Comparison of ENCODE assay signal across 8 cellular contexts in genomic region chr19:13151605-13152355, GRCh38. TPM values are rescaled to one million over a fixed set of nuclear protein-coding genes. Genes with fewer than 3 reads are reported as not detected.
DNase-seq lines count a peak whose midpoint lies in the region; ATAC-seq and TF ChIP-seq lines count a peak whose summit lies in the region.

No MANE protein-coding gene starts in this region.

- peak overlapping the region; percentile 100 for H3K27ac Mint-ChIP-seq in activated CD4-positive, alpha-beta T cell treated with anti-CD3 and anti-CD28 coated beads, Interleukin-2, amount 10 ng/mL, durations not matched to agents 7 days and 5 days

- CTCF ChIA-PET in activated CD4-positive, alpha-beta T cell treated with anti-CD3 and anti-CD28 coated beads, Interleukin-2, amount 10 ng/mL, durations not matched to agents 7 days and 5 days (lab: Charles Lee), result interaction anchor here (0.6 to 2.0 kb wide), 10 partner anchors 10 to 686 kb away, joined by 3 to 11 read pairs (median 4); no protein-coding TSS in a partner anchor

- H3K4me1 ChIP-seq in colonic mucosa, result peaks cover 14% of the 10 kb centered on the region

- no peaks in the 10 kb centered on the region for H3K9me3 Mint-ChIP-seq in activated CD4-positive, alpha-beta T cell treated with anti-CD3 and anti-CD28 coated beads, Interleukin-2, amount 10 ng/mL, durations not matched to agents 7 days and 5 days

- TF ChIP-seq CTCF in AG10803 (conservative IDR thresholded peaks at IDR 0.05; ENCODE audit: low read length) (peak; percentile 43), colonic mucosa (IDR thresholded peaks at IDR 0.05) (no peak)

- H3K9me3 ChIP-seq in colonic mucosa, result no peaks in the 10 kb centered on the region

- no peaks in the 10 kb centered on the region for H3K36me3 ChIP-seq in colonic mucosa

- peak; percentile 31 for ATAC-seq in HG03520 (IDR thresholded peaks at IDR 0.05; ENCODE audit: unreplicated experiment)

- peak; percentile 56 for TF ChIP-seq POLR2A in GM19193 (IDR thresholded peaks at IDR 0.05; ENCODE audit: extremely low read depth, insufficient read depth, insufficient read length)

- H3K4me1 Mint-ChIP-seq in activated CD4-positive, alpha-beta T cell treated with anti-CD3 and anti-CD28 coated beads, Interleukin-2, amount 10 ng/mL, durations not matched to agents 7 days and 5 days, result peaks cover 27% of the 10 kb centered on the region

- no peaks in the 10 kb centered on the region for H3K27me3 ChIP-seq in colonic mucosa

- intact Hi-C loops in colonic mucosa (cut with DNase I), result no loop called here

- peak overlapping the region; percentile 99 to 100 for H3K9ac ChIP-seq in colonic mucosa (ENCODE audit: low read depth in 2 of 2, low read length in 2 of 2)

- H3K4me3 Mint-ChIP-seq in activated CD4-positive, alpha-beta T cell treated with anti-CD3 and anti-CD28 coated beads, Interleukin-2, amount 10 ng/mL, durations not matched to agents 7 days and 5 days, result peak overlapping the region; percentile 97

- POLR2A ChIA-PET in activated CD4-positive, alpha-beta T cell treated with anti-CD3 and anti-CD28 coated beads, Interleukin-2, amount 10 ng/mL, durations not matched to agents 7 days and 5 days (lab: Charles Lee), result interaction anchor here (0.6 to 1.7 kb wide), 7 partner anchors 10 to 854 kb away, joined by 3 to 5 read pairs (median 3); partner anchors contain the start of gene RFX1

- peak overlapping the region; percentile 99 for H3K4me3 ChIP-seq in AG10803 (ENCODE audit: low read length)
- peak overlapping the region; percentile 79 for H3K4me3 ChIP-seq in colonic mucosa

- DNase-seq in AG10803 (ENCODE audit: low read depth) (peak; percentile 97), NCI-H69 (lab: John Stamatoyannopoulos, UW) (peak; percentile 99), colonic mucosa (peak; percentile 98), left kidney (ENCODE audit: low read depth, low spot score) (peak; percentile 99)
- peak; percentile 96 for DNase-seq in activated CD4-positive, alpha-beta T cell treated with anti-CD3 and anti-CD28 coated beads, Interleukin-2, amount 10 ng/mL, durations not matched to agents 7 days and 5 days
- peak; percentile 91 to 93 for DNase-seq in stimulated activated CD4-positive, alpha-beta T cell treated with anti-CD3 and anti-CD28 coated beads, Interleukin-1b, Interleukin-23, amount 100 ng/mL, for 4 hours (ENCODE audit: low read depth in 2 of 2)

- H3K27me3 Mint-ChIP-seq in activated CD4-positive, alpha-beta T cell treated with anti-CD3 and anti-CD28 coated beads, Interleukin-2, amount 10 ng/mL, durations not matched to agents 7 days and 5 days, result no peaks in the 10 kb centered on the region

- H3K27ac ChIP-seq in colonic mucosa, result peak overlapping the region; percentile 98

- H3K36me3 Mint-ChIP-seq in activated CD4-positive, alpha-beta T cell treated with anti-CD3 and anti-CD28 coated beads, Interleukin-2, amount 10 ng/mL, durations not matched to agents 7 days and 5 days (ENCODE audit: low read depth), result peaks cover 29% of the 10 kb centered on the region

RNA-seq across cellular contexts. Expression of gene IER2, which starts 1.6 kb away (rescaled TPM):
- 100 to 1,000 TPM; 167 to 188 TPM for total RNA-seq in activated CD4-positive, alpha-beta T cell treated with anti-CD3 and anti-CD28 coated beads, Interleukin-2, amount 10 ng/mL, durations not matched to agents 7 days and 5 days
- total RNA-seq in colonic mucosa, result 100 to 1,000 TPM in 1 of 2 donors, 10 to 100 TPM in 1; 83.4 to 116 TPM

RNA-seq across cellular contexts. Expression of gene STX10, which starts 1.6 kb away (rescaled TPM):
- total RNA-seq in activated CD4-positive, alpha-beta T cell treated with anti-CD3 and anti-CD28 coated beads, Interleukin-2, amount 10 ng/mL, durations not matched to agents 7 days and 5 days, result 10 to 100 TPM; 62.3 to 65.0 TPM
- total RNA-seq in colonic mucosa, result 10 to 100 TPM; 51.0 to 78.2 TPM

RNA-seq across cellular contexts. Expression of gene NACC1, which starts 33.7 kb away (rescaled TPM):
- 10 to 100 TPM; 57.8 to 63.8 TPM for total RNA-seq in activated CD4-positive, alpha-beta T cell treated with anti-CD3 and anti-CD28 coated beads, Interleukin-2, amount 10 ng/mL, durations not matched to agents 7 days and 5 days
- 100 to 1,000 TPM in 1 of 2 donors, 10 to 100 TPM in 1; 56.7 to 119 TPM for total RNA-seq in colonic mucosa

RNA-seq across cellular contexts. Expression of gene TRMT1, which starts 35.2 kb away (rescaled TPM):
- total RNA-seq in activated CD4-positive, alpha-beta T cell treated with anti-CD3 and anti-CD28 coated beads, Interleukin-2, amount 10 ng/mL, durations not matched to agents 7 days and 5 days, result 10 to 100 TPM; 44.7 to 58.3 TPM
- 10 to 100 TPM; 17.5 to 40.1 TPM for total RNA-seq in colonic mucosa

RNA-seq across cellular contexts. Expression of gene LYL1, which starts 49.1 kb away (rescaled TPM):
- 1 to 10 TPM; 2.3 to 2.5 TPM for total RNA-seq in activated CD4-positive, alpha-beta T cell treated with anti-CD3 and anti-CD28 coated beads, Interleukin-2, amount 10 ng/mL, durations not matched to agents 7 days and 5 days
- total RNA-seq in colonic mucosa, result 1 to 10 TPM; 3.6 to 4.5 TPM

Comparison
In these comparisons a context has a peak if more than half of its experiments do, and no peak if none do; other contexts are left out.
1. Peak in every context shown above with its lines: DNase-seq, ATAC-seq, H3K4me3 ChIP-seq and H3K27ac ChIP-seq.